In the genomic region with DNA sequence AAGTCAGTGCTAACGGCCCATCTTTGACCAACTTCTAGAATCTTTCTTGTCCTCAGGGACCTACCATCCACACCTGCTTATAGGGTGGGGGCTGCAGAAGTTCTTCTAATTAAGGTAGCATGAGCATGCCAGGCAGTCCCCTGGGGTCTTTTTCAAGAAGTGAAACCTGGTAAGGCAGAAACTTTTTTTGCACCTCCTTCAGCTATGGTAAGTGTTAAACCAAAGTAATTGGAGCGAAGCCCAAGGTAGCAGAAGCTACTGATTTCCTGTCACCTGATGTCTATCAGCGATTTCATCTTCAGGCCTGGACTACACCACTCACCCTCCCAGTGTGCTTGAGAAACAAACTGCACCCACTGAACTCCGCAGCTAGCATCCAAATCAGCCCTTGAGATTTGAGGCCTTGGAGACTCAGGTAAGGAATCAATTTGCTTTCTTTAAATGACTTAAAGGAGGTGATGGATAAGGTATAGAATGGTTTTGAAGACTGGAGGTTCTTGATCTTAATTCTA, we compare ENCODE assay signal across 11 cellular contexts. TPM values are rescaled to one million over a fixed set of nuclear protein-coding genes. Genes with fewer than 3 reads are reported as not detected.
A peak's percentile ranks its signal among the peaks of the same experiment; 100 is the strongest.
DNase-seq lines count a peak whose midpoint lies in the region; ATAC-seq and TF ChIP-seq lines count a peak whose summit lies in the region.
"Had no signal": no experiment of that assay in that cellular context is flagged by ENCODE, and none has a peak within 500 bp of the region (broad histone marks: within the 10 kb centered on the region; RNA-seq: fewer than 3 reads in every experiment).

A gene (plus strand): TSS at position 317 of the 512 bp plus-strand sequence. CDS start 6,528 bp downstream, outside the sequence.

- no peaks in the 10 kb centered on the region for H3K27me3 Mint-ChIP-seq in stimulated activated naive CD8-positive, alpha-beta T cell treated with anti-CD3 and anti-CD28 coated beads, Interleukin-15, Interleukin-2, amounts not matched to agents 100 ng/mL and 50 ng/mL, for 24 hours

- H3K27ac Mint-ChIP-seq in stimulated activated naive CD8-positive, alpha-beta T cell treated with anti-CD3 and anti-CD28 coated beads, Interleukin-15, Interleukin-2, amounts not matched to agents 100 ng/mL and 50 ng/mL, for 24 hours, result peak within 1 kb of the TSS; percentile 76

- no peak for TF ChIP-seq CTCF in A673 (conservative IDR thresholded peaks at IDR 0.05; ENCODE audit: low read depth, low read length)

- peak within 1 kb of the TSS; percentile 74 for H3K4me3 Mint-ChIP-seq in stimulated activated naive CD8-positive, alpha-beta T cell treated with anti-CD3 and anti-CD28 coated beads, Interleukin-15, Interleukin-2, amounts not matched to agents 100 ng/mL and 50 ng/mL, for 24 hours

- no TSS peak for BruUV-seq in A673 (replicated peaks; lab: Mats Ljungman, UMichigan)

- H3K27me3 ChIP-seq in A673 (replicated peaks; ENCODE audit: insufficient read depth, low read depth, low read length, poor library complexity), result peaks cover 6% of the 10 kb centered on the region

- H3K9me3 Mint-ChIP-seq in stimulated activated naive CD8-positive, alpha-beta T cell treated with anti-CD3 and anti-CD28 coated beads, Interleukin-15, Interleukin-2, amounts not matched to agents 100 ng/mL and 50 ng/mL, for 24 hours, result no peaks in the 10 kb centered on the region

- intact Hi-C loops in Right ventricle myocardium superior (cut with DNase I) (no loop called here), A673 (cut with micrococcal nuclease; ENCODE audit: unreplicated experiment) (no loop called here)

- no peak within 1 kb of the TSS for H3K4me3 ChIP-seq in A673 (ENCODE audit: low read depth, low read length, poor library complexity, severe bottlenecking)

- H3K4me1 Mint-ChIP-seq in stimulated activated naive CD8-positive, alpha-beta T cell treated with anti-CD3 and anti-CD28 coated beads, Interleukin-15, Interleukin-2, amounts not matched to agents 100 ng/mL and 50 ng/mL, for 24 hours (ENCODE audit: low read depth), result peaks cover 15% of the 10 kb centered on the region

- ATAC-seq in GM18907 (IDR thresholded peaks at IDR 0.05; ENCODE audit: unreplicated experiment) (peak; percentile 93), GM21737 (IDR thresholded peaks at IDR 0.05; ENCODE audit: unreplicated experiment) (peak; percentile 83), HG03442 (IDR thresholded peaks at IDR 0.05; ENCODE audit: unreplicated experiment) (peak; percentile 78), Right ventricle myocardium superior (ENCODE audit: poor library complexity) (no peak)

- H3K27ac ChIP-seq in A673 (ENCODE audit: low read depth, low read length, poor library complexity, severe bottlenecking), result no peak within 1 kb of the TSS
- H3K27ac ChIP-seq: parathyroid adenoma had no signal

- H3K9me3 ChIP-seq in A673 (ENCODE audit: low read depth, low read length, poor library complexity, severe bottlenecking), result no peaks in the 10 kb centered on the region

- POLR2A ChIA-PET in A673 (lab: Charles Lee; ENCODE audit: low non-redundant PET), result no interaction called here

- H3K36me3 Mint-ChIP-seq in stimulated activated naive CD8-positive, alpha-beta T cell treated with anti-CD3 and anti-CD28 coated beads, Interleukin-15, Interleukin-2, amounts not matched to agents 100 ng/mL and 50 ng/mL, for 24 hours (ENCODE audit: low read depth), result peaks cover 7% of the 10 kb centered on the region

- DNase-seq in Right ventricle myocardium superior (no peak), NCI-H187 treated with DMSO at 0.1 percent for 48 hours (lab: John Stamatoyannopoulos, UW) (no peak), A673 (ENCODE audit: low spot score) (no peak)
- DNase-seq: activated CD8-positive, alpha-beta memory T cell treated with anti-CD3 and anti-CD28 coated beads, Interleukin-2, amount 50 U/mL, for 48 hours; MV-4-11 had no signal

- no peaks in the 10 kb centered on the region for H3K36me3 ChIP-seq in A673 (ENCODE audit: insufficient read depth, low read length, poor library complexity, severe bottlenecking)

- CTCF ChIA-PET in A673 (lab: Charles Lee), result no interaction called here

- H3K4me1 ChIP-seq in A673 (ENCODE audit: insufficient read depth, low read length, poor library complexity, severe bottlenecking), result no peaks in the 10 kb centered on the region
- H3K4me1 ChIP-seq: parathyroid adenoma had no signal

RNA-seq across cellular contexts. Expression of the gene that starts here (rescaled TPM):
- total RNA-seq in Right ventricle myocardium superior, result not detected
- total RNA-seq in A673 (2021), result not detected in 2 replicates
- total RNA-seq: SK-MEL-5 had no signal
